ENCODE assay signal across 21 cellular contexts in genomic region chr12:94377599-94377998, GRCh38.
DNase-seq lines count a peak whose midpoint lies in the region; ATAC-seq, FAIRE-seq and TF ChIP-seq lines count a peak whose summit lies in the region.
"Had no signal": no experiment of that assay in that cellular context is flagged by ENCODE, and none has a peak within 500 bp of the region (broad histone marks: within the 10 kb centered on the region; RNA-seq: fewer than 3 reads in every experiment).

No MANE protein-coding gene starts in this region.

- dilution Hi-C loops in endothelial cell of umbilical vein (cut with MboI; ENCODE audit: extremely low pct_ligation_motif_present, low sequenced_read_pairs): no loop called here

- peak overlapping the region; percentile 32 for H3K27ac Mint-ChIP-seq in stimulated activated effector memory CD8-positive, alpha-beta T cell treated with anti-CD3 and anti-CD28 coated beads, Interleukin-12 subunit alpha, Interleukin-12 subunit beta, amount 100 ng/mL, for 72 hours
- H3K27ac Mint-ChIP-seq: B cell; CD4-positive, alpha-beta T cell; CD8-positive, alpha-beta T cell had no signal

- H3K9me1 ChIP-seq in endothelial cell of umbilical vein (replicated peaks; ENCODE audit: control insufficient read depth, extremely low read depth, insufficient read depth, low read length): no peaks in the 10 kb centered on the region

- TF ChIP-seq CTCF in endothelial cell of umbilical vein (IDR thresholded peaks at IDR 0.05; ENCODE audit: extremely low read depth in 1 of 2, insufficient read depth in 1 of 2, low read depth in 1 of 2, low read length in 2 of 2): no peak
- TF ChIP-seq CTCF in RWPE1 (conservative IDR thresholded peaks at IDR 0.05; ENCODE audit: low read depth): no peak

- TF ChIP-seq POLR2A in GM12891 (IDR thresholded peaks at IDR 0.05; ENCODE audit: low read depth, low read length) (no peak), endothelial cell of umbilical vein (IDR thresholded peaks at IDR 0.05; ENCODE audit: low read depth, low read length) (no peak)

- H3K9me3 Mint-ChIP-seq in stimulated activated effector memory CD8-positive, alpha-beta T cell treated with anti-CD3 and anti-CD28 coated beads, Interleukin-12 subunit alpha, Interleukin-12 subunit beta, amount 100 ng/mL, for 72 hours: peaks cover 2% of the 10 kb centered on the region
- H3K9me3 Mint-ChIP-seq: CD4-positive, alpha-beta T cell; CD8-positive, alpha-beta T cell had no signal

- H3K9me3 ChIP-seq in endothelial cell of umbilical vein (replicated peaks; ENCODE audit: control insufficient read depth, insufficient read depth, low read length): no peaks in the 10 kb centered on the region
- H3K9me3 ChIP-seq: A549; BLaER1 treated with 17β-estradiol and CSF1 and Interleukin-3, amounts not matched to agents 10 nM and 100 nM; Caco-2 had no signal

- no peak overlapping the region for H3K4me3 Mint-ChIP-seq in stimulated activated effector memory CD8-positive, alpha-beta T cell treated with anti-CD3 and anti-CD28 coated beads, Interleukin-12 subunit alpha, Interleukin-12 subunit beta, amount 100 ng/mL, for 72 hours
- H3K4me3 Mint-ChIP-seq: B cell; CD4-positive, alpha-beta T cell; CD8-positive, alpha-beta T cell had no signal

- no peak overlapping the region for H3K4me3 ChIP-seq in endothelial cell of umbilical vein (replicated peaks in 1 of 3; ENCODE audit: insufficient read depth in 1 of 3, low read depth in 1 of 3, low read length in 3 of 3)
- H3K4me3 ChIP-seq: A549; BLaER1 treated with 17β-estradiol and CSF1 and Interleukin-3, amounts not matched to agents 10 nM and 100 nM had no signal

- H3K27me3 ChIP-seq in endothelial cell of umbilical vein (ENCODE audit: control insufficient read depth in 2 of 2, insufficient read depth in 2 of 2, low read length in 2 of 2): no peaks in the 10 kb centered on the region
- H3K27me3 ChIP-seq: BLaER1 treated with 17β-estradiol and CSF1 and Interleukin-3, amounts not matched to agents 10 nM and 100 nM had no signal

- peaks cover 40% of the 10 kb centered on the region for H3K4me1 Mint-ChIP-seq in stimulated activated effector memory CD8-positive, alpha-beta T cell treated with anti-CD3 and anti-CD28 coated beads, Interleukin-12 subunit alpha, Interleukin-12 subunit beta, amount 100 ng/mL, for 72 hours

- peaks cover 13% of the 10 kb centered on the region for H3K36me3 Mint-ChIP-seq in stimulated activated effector memory CD8-positive, alpha-beta T cell treated with anti-CD3 and anti-CD28 coated beads, Interleukin-12 subunit alpha, Interleukin-12 subunit beta, amount 100 ng/mL, for 72 hours

- H3K36me3 ChIP-seq in endothelial cell of umbilical vein (ENCODE audit: control insufficient read depth in 2 of 2, extremely low read depth in 1 of 2, insufficient read depth in 2 of 2, low read length in 2 of 2): no peaks in the 10 kb centered on the region

- POLR2A ChIA-PET in endothelial cell of umbilical vein (lab: Charles Lee) (no interaction called here), RWPE1 (lab: Yijun Ruan, JAX; ENCODE audit: low non-redundant PET) (no interaction called here)

- FAIRE-seq in GM12891 (lab: Jason Lieb, UNC) (peak; percentile 55), endothelial cell of umbilical vein (lab: Jason Lieb, UNC) (peak; percentile 8)
- FAIRE-seq: A549, D721Med, G401.6, GM12892, GM18507 had no signal

- H3K9ac ChIP-seq in endothelial cell of umbilical vein (replicated peaks; ENCODE audit: extremely low read depth, insufficient read depth, low read length): no peak overlapping the region
- H3K9ac ChIP-seq: BLaER1 treated with 17β-estradiol and CSF1 and Interleukin-3, amounts not matched to agents 10 nM and 100 nM had no signal

- BruUV-seq in endothelial cell of umbilical vein (replicated peaks; lab: Mats Ljungman, UMichigan): no TSS peak

- intact Hi-C loops in endothelial cell of umbilical vein (cut with micrococcal nuclease): no loop called here

- no peaks in the 10 kb centered on the region for H3K79me2 ChIP-seq in endothelial cell of umbilical vein (ENCODE audit: control insufficient read depth, insufficient read depth, low read length)

- H2AFZ ChIP-seq in endothelial cell of umbilical vein (ENCODE audit: low read depth, low read length): no peak overlapping the region

- H3K4me1 ChIP-seq in endothelial cell of umbilical vein (ENCODE audit: control insufficient read depth, extremely low read depth, insufficient read depth, low read length): no peaks in the 10 kb centered on the region
- H3K4me1 ChIP-seq: BLaER1 treated with 17β-estradiol and CSF1 and Interleukin-3, amounts not matched to agents 10 nM and 100 nM; Caco-2 had no signal

- H4K20me1 ChIP-seq in endothelial cell of umbilical vein (replicated peaks; ENCODE audit: control insufficient read depth, extremely low read depth, insufficient read depth, low read length): no peaks in the 10 kb centered on the region
- H4K20me1 ChIP-seq: BLaER1 treated with 17β-estradiol and CSF1 and Interleukin-3, amounts not matched to agents 10 nM and 100 nM had no signal

- H3K4me2 ChIP-seq in endothelial cell of umbilical vein (ENCODE audit: insufficient read depth, low read length): no peak overlapping the region
- H3K4me2 ChIP-seq: A549; BLaER1 treated with 17β-estradiol and CSF1 and Interleukin-3, amounts not matched to agents 10 nM and 100 nM had no signal

- CTCF ChIA-PET in endothelial cell of umbilical vein (lab: Charles Lee) (no interaction called here), RWPE1 (lab: Yijun Ruan, JAX) (no interaction called here)

- ATAC-seq in stimulated activated effector memory CD8-positive, alpha-beta T cell treated with anti-CD3 and anti-CD28 coated beads, Interleukin-12 subunit alpha, Interleukin-12 subunit beta, amount 100 ng/mL, for 72 hours: no peak
- ATAC-seq: A549; CD8-positive, alpha-beta T cell had no signal

- DNase-seq in GM12891 (ENCODE audit: insufficient read length, low spot score) (no peak), endothelial cell of umbilical vein (ENCODE audit: low read depth, low spot score) (no peak), RWPE1 (ENCODE audit: low spot score) (no peak)
- no peak for DNase-seq in stimulated activated effector memory CD8-positive, alpha-beta T cell treated with anti-CD3 and anti-CD28 coated beads, Interleukin-12 subunit alpha, Interleukin-12 subunit beta, amount 100 ng/mL, for 72 hours (ENCODE audit: low spot score in 2 of 2)
- no peak for DNase-seq in activated T-cell treated with anti-CD3 and anti-CD28 coated beads, Interleukin-2, amount 50 U/mL, for 48 hours
- DNase-seq: AML-193; Caco-2; Calu3; CD4-positive, alpha-beta T cell; CD8-positive, alpha-beta T cell; DMS79 treated with DMSO at 0.1 percent for 48 hours; GF-D8 had no signal

- H3K27ac ChIP-seq in endothelial cell of umbilical vein (ENCODE audit: insufficient read depth, low read depth, low read length) (no peak overlapping the region), RWPE1 (no peak overlapping the region)
- H3K27ac ChIP-seq: 22Rv1; A549; BLaER1 treated with 17β-estradiol and CSF1 and Interleukin-3, amounts not matched to agents 10 nM and 100 nM; C4-2B had no signal

TF ChIP-seq in GM12891, 5 proteins besides CTCF, POLR2A, EP300 and RAD21:
- no peak for TF ChIP-seq PAX5 (IDR thresholded peaks at IDR 0.05; ENCODE audit: insufficient read depth, low read length, severe bottlenecking)
- no peak for TF ChIP-seq TAF1 (IDR thresholded peaks at IDR 0.05; ENCODE audit: low read depth, low read length)
- no peak for TF ChIP-seq POU2F2 (IDR thresholded peaks at IDR 0.05; ENCODE audit: low read depth, low read length)
- TF ChIP-seq SPI1 (IDR thresholded peaks at IDR 0.05; ENCODE audit: low read depth, low read length): no peak
- TF ChIP-seq POLR2AphosphoS5 (IDR thresholded peaks at IDR 0.05; ENCODE audit: low read depth, low read length): no peak

TF ChIP-seq in endothelial cell of umbilical vein, 7 proteins besides CTCF, POLR2A, EP300 and RAD21:
- no peak for TF ChIP-seq MYC (IDR thresholded peaks at IDR 0.05; ENCODE audit: low read depth, low read length)
- TF ChIP-seq EZH2 (IDR thresholded peaks at IDR 0.05; ENCODE audit: borderline replicate concordance, low read depth, low read length, severe bottlenecking): no peak
- no peak for TF ChIP-seq FOS (IDR thresholded peaks at IDR 0.05; ENCODE audit: borderline replicate concordance, insufficient read depth, low read length)
- TF ChIP-seq MAX (IDR thresholded peaks at IDR 0.05; ENCODE audit: insufficient read depth, insufficient read length): no peak
- no peak for TF ChIP-seq JUN (IDR thresholded peaks at IDR 0.05; ENCODE audit: borderline replicate concordance, insufficient read depth, insufficient read length, low read depth)
- no peak for TF ChIP-seq GATA2 (IDR thresholded peaks at IDR 0.05; ENCODE audit: insufficient read depth, insufficient read length, low read depth, low read length)
- no peak for TF ChIP-seq POLR2AphosphoS5 (IDR thresholded peaks at IDR 0.05; ENCODE audit: insufficient read depth, low read depth, low read length)
